ENCODE assay signal across 22 cellular contexts in genomic region chr10:97079454-97079853, GRCh38.
"Had no signal": no experiment of that assay in that cellular context is flagged by ENCODE, and none has a peak within 500 bp of the region (broad histone marks: within the 10 kb centered on the region; RNA-seq: fewer than 3 reads in every experiment).

No MANE protein-coding gene starts in this region.

- H3K36me3 Mint-ChIP-seq: IgD-negative memory B cell had no signal

- H3K9ac ChIP-seq: KMS-11, SK-N-SH had no signal

- H3K4me2 ChIP-seq: KMS-11, SK-N-SH had no signal

- DNase-seq: Kasumi-1; MM.1S; NCI-H1105 treated with DMSO at 0.1 percent for 48 hours; NCI-H1417 treated with DMSO at 0.1 percent for 48 hours; NCI-H146; NCI-H1694 treated with DMSO at 0.1 percent for 48 hours; NCI-H1930; NCI-H2081; NCI-H2107; NCI-H2227 treated with DMSO at 0.1 percent for 48 hours; NCI-H526 treated with DMSO at 0.1 percent for 48 hours; NCI-H748 treated with DMSO at 0.1 percent for 48 hours; NK-92 treated with Interleukin-12 subunit alpha and Interleukin-12 subunit beta, amount 100 ng/mL, for 24 hours; PC-3; SHP77; SK-N-SH; SW 1271 had no signal

- FAIRE-seq: K562 had no signal

- H3K4me3 Mint-ChIP-seq: IgD-negative memory B cell had no signal

- H3K4me3 ChIP-seq: K562 had no signal

- H3K27ac ChIP-seq: KMS-11, RWPE1 had no signal

- ATAC-seq: K562, Panc1, PC-3 had no signal

- H3K27ac Mint-ChIP-seq: IgD-negative memory B cell had no signal

- H3K9me3 ChIP-seq: SK-N-SH had no signal
